25 cellular contexts compared by ENCODE assay signal in the genomic region with DNA sequence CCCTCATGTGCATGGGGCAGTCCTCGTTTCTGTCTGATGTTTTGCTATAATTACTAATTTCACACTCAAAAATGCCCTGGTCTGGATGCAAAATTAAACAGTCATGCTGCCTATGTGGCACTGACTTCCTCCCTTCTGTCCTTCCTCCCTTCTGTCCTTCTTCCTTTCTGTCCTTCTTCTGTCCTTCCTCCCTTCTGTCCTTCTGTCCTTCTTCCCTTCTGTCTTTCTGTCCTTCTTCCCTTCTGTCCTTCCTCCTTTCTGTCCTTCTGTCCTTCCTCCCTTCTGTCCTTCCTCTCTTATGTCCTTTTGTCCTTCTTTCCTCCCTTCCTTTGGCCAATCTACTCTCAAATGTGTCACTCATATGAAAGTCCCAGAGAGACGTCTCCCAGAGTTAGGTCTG.
DNase-seq lines count a peak whose midpoint lies in the region; ATAC-seq and TF ChIP-seq lines count a peak whose summit lies in the region.
"Had no signal": no experiment of that assay in that cellular context is flagged by ENCODE, and none has a peak within 500 bp of the region (broad histone marks: within the 10 kb centered on the region; RNA-seq: fewer than 3 reads in every experiment).

No MANE protein-coding gene starts in this region.

- H3K4ac ChIP-seq in neuronal stem cell (ENCODE audit: low read length), result no peak overlapping the region

- no peaks in the 10 kb centered on the region for H3K79me2 ChIP-seq in DOHH2 (ENCODE audit: control insufficient read depth, low read length)

- H3K14ac ChIP-seq in neuronal stem cell (ENCODE audit: low read length), result no peak overlapping the region

- no peak overlapping the region for H2AFZ ChIP-seq in neuronal stem cell (ENCODE audit: low read length)

- H3K4me2 ChIP-seq in DOHH2 (ENCODE audit: low read length), result peak overlapping the region; percentile 72
- no peak overlapping the region for H3K4me2 ChIP-seq in neuronal stem cell (ENCODE audit: insufficient read depth, low read length, poor library complexity, severe bottlenecking)
- H3K4me2 ChIP-seq: A549, KMS-11 had no signal

- peaks cover 48% of the 10 kb centered on the region for H3F3A ChIP-seq in DOHH2 (ENCODE audit: control insufficient read depth, insufficient read depth)

- DNase-seq in activated naive CD4-positive, alpha-beta T cell treated with anti-CD3 and anti-CD28 coated beads for 36 hours, result no peak
- DNase-seq in activated naive CD4-positive, alpha-beta T cell treated with anti-CD3 and anti-CD28 coated beads, Interleukin-2, amount 50 U/mL, for 16 hours, result no peak
- DNase-seq in activated naive CD8-positive, alpha-beta T cell treated with anti-CD3 and anti-CD28 coated beads for 36 hours, result no peak
- DNase-seq in neuronal stem cell (ENCODE audit: low spot score) (no peak), DMS114 treated with DMSO at 0.1 percent for 48 hours (lab: John Stamatoyannopoulos, UW; ENCODE audit: unreplicated experiment) (no peak), HuH-7 (ENCODE audit: low spot score) (no peak)
- DNase-seq: BE2C; CD4-positive, alpha-beta T cell; COR-L47; DMS79 treated with DMSO at 0.1 percent for 48 hours; GOT3; HCEC 1CT; NCI-H1105; NCI-H146; NCI-H2029; NCI-H2227 treated with DMSO at 0.1 percent for 48 hours; NCI-H510A; NCI-H748 treated with DMSO at 0.1 percent for 48 hours; SHP77 treated with DMSO at 0.1 percent for 48 hours had no signal

- no peak overlapping the region for H4K8ac ChIP-seq in neuronal stem cell (ENCODE audit: low read depth, low read length)

- H3K27me3 Mint-ChIP-seq in activated naive CD4-positive, alpha-beta T cell treated with anti-CD3 and anti-CD28 coated beads for 36 hours (ENCODE audit: low read depth), result no peaks in the 10 kb centered on the region
- no peaks in the 10 kb centered on the region for H3K27me3 Mint-ChIP-seq in activated naive CD8-positive, alpha-beta T cell treated with anti-CD3 and anti-CD28 coated beads for 36 hours

- no peak overlapping the region for H3K18ac ChIP-seq in neuronal stem cell (ENCODE audit: low read length)

- peaks cover 3% of the 10 kb centered on the region for H3K9me3 Mint-ChIP-seq in activated naive CD4-positive, alpha-beta T cell treated with anti-CD3 and anti-CD28 coated beads for 36 hours
- H3K9me3 Mint-ChIP-seq in activated naive CD8-positive, alpha-beta T cell treated with anti-CD3 and anti-CD28 coated beads for 36 hours, result peaks cover 5% of the 10 kb centered on the region
- H3K9me3 Mint-ChIP-seq: CD4-positive, alpha-beta T cell had no signal

- no peak overlapping the region for H2BK120ac ChIP-seq in neuronal stem cell (ENCODE audit: low read depth, low read length)

- H4K91ac ChIP-seq in neuronal stem cell (ENCODE audit: low read depth, low read length, poor library complexity), result no peak overlapping the region

- H3K36me3 ChIP-seq in DOHH2 (ENCODE audit: control insufficient read depth, low read length) (no peaks in the 10 kb centered on the region), neuronal stem cell (replicated peaks in 1 of 2; ENCODE audit: control insufficient read depth in 2 of 2, insufficient read depth in 2 of 2, low read length in 2 of 2) (no peaks in the 10 kb centered on the region)
- H3K36me3 ChIP-seq: BE2C had no signal

- no peaks in the 10 kb centered on the region for H3K79me1 ChIP-seq in neuronal stem cell (ENCODE audit: low read depth, low read length)

- ATAC-seq in GM19324 (IDR thresholded peaks at IDR 0.05; ENCODE audit: low FRiP score, unreplicated experiment), result no peak
- ATAC-seq: A549 had no signal

- 0 out of 2 replicates have a peak overlapping the region, but pooled peaks have one; percentile 55 for H3K4me3 ChIP-seq in DOHH2 (ENCODE audit: low read length)
- no peak overlapping the region for H3K4me3 ChIP-seq in neuronal stem cell (ENCODE audit: low read length in 2 of 2)
- H3K4me3 ChIP-seq: A549 had no signal

- H3K27me3 ChIP-seq in DOHH2 (ENCODE audit: control insufficient read depth, low read length), result no peaks in the 10 kb centered on the region
- peaks cover 0 to 9% (median 0%) of the 10 kb centered on the region in 3 experiments for H3K27me3 ChIP-seq in neuronal stem cell (ENCODE audit: control insufficient read depth in 3 of 3, insufficient read depth in 3 of 3, low read depth in 1 of 3, low read length in 3 of 3)

- no peak overlapping the region for H2BK15ac ChIP-seq in neuronal stem cell (ENCODE audit: low read length)

- H3K9me2 ChIP-seq in DOHH2 (replicated peaks; ENCODE audit: control insufficient read depth, low read length), result no peaks in the 10 kb centered on the region

- no peak overlapping the region for H3K4me3 Mint-ChIP-seq in activated naive CD4-positive, alpha-beta T cell treated with anti-CD3 and anti-CD28 coated beads for 36 hours
- H3K4me3 Mint-ChIP-seq in activated naive CD8-positive, alpha-beta T cell treated with anti-CD3 and anti-CD28 coated beads for 36 hours, result no peak overlapping the region
- H3K4me3 Mint-ChIP-seq: CD4-positive, alpha-beta T cell had no signal

- CTCF ChIA-PET in activated naive CD4-positive, alpha-beta T cell treated with anti-CD3 and anti-CD28 coated beads for 36 hours (lab: Charles Lee), result interaction anchor here (1.4 to 3.4 kb wide), 2 partner anchors 27 to 171 kb away, joined by 4 to 21 read pairs; no protein-coding TSS in a partner anchor

- no peak for TF ChIP-seq CTCF in DOHH2 (IDR thresholded peaks at IDR 0.05; ENCODE audit: low read depth, low read length, poor library complexity, severe bottlenecking)

- H3K4me1 Mint-ChIP-seq in activated naive CD4-positive, alpha-beta T cell treated with anti-CD3 and anti-CD28 coated beads for 36 hours (ENCODE audit: low read depth), result peaks cover 86% of the 10 kb centered on the region
- peaks cover 75% of the 10 kb centered on the region for H3K4me1 Mint-ChIP-seq in activated naive CD8-positive, alpha-beta T cell treated with anti-CD3 and anti-CD28 coated beads for 36 hours

- WGBS in neuronal stem cell (ENCODE audit: extremely low coverage in 2 of 2, insufficient read length in 2 of 2, insufficient replicate concordance in 1 of 2), 2 donors, result no CpG with 5 or more reads among the region's 2 CpGs

- H3K23ac ChIP-seq in neuronal stem cell (ENCODE audit: low read depth, low read length, poor library complexity), result no peak overlapping the region

- H4K20me1 ChIP-seq in DOHH2 (ENCODE audit: control insufficient read depth, insufficient read depth, low read depth, low read length), result no peaks in the 10 kb centered on the region

- H3K4me1 ChIP-seq in DOHH2 (ENCODE audit: control insufficient read depth, low read length) (peaks cover 100% of the 10 kb centered on the region), neuronal stem cell (ENCODE audit: control insufficient read depth in 2 of 2, insufficient read depth in 1 of 2, low read depth in 1 of 2, low read length in 2 of 2) (peaks cover 0 to 4% of the 10 kb centered on the region in 2 donors)
- H3K4me1 ChIP-seq: A549, BE2C had no signal

- no peak overlapping the region for H2BK5ac ChIP-seq in neuronal stem cell (ENCODE audit: low read length)

- no peak overlapping the region for H2BK12ac ChIP-seq in neuronal stem cell (ENCODE audit: low read length)

- H3K9me3 ChIP-seq in DOHH2 (ENCODE audit: control insufficient read depth, insufficient read depth, low read length) (no peaks in the 10 kb centered on the region), neuronal stem cell (replicated peaks in 1 of 2; ENCODE audit: control insufficient read depth in 2 of 2, insufficient read depth in 1 of 2, low read depth in 1 of 2, low read length in 2 of 2) (no peaks in the 10 kb centered on the region)
- H3K9me3 ChIP-seq: A549, BE2C had no signal

- peak overlapping the region; percentile 55 for H3K9ac ChIP-seq in neuronal stem cell (ENCODE audit: low read depth, low read length, poor library complexity)
- H3K9ac ChIP-seq: KMS-11 had no signal

- H3K27ac ChIP-seq in DOHH2 (ENCODE audit: low read depth, low read length) (peak overlapping the region; percentile 86), neuronal stem cell (replicated peaks; ENCODE audit: low read length) (no peak overlapping the region)
- H3K27ac ChIP-seq: A549, HL-60, KMS-11, RWPE1 had no signal

- H2AK5ac ChIP-seq in neuronal stem cell (ENCODE audit: low read depth, low read length), result no peak overlapping the region

- H3K36me3 Mint-ChIP-seq in activated naive CD4-positive, alpha-beta T cell treated with anti-CD3 and anti-CD28 coated beads for 36 hours (ENCODE audit: low read depth), result no peaks in the 10 kb centered on the region
- peaks cover 6% of the 10 kb centered on the region for H3K36me3 Mint-ChIP-seq in activated naive CD8-positive, alpha-beta T cell treated with anti-CD3 and anti-CD28 coated beads for 36 hours

- peak overlapping the region; percentile 37 for H3K27ac Mint-ChIP-seq in activated naive CD4-positive, alpha-beta T cell treated with anti-CD3 and anti-CD28 coated beads for 36 hours
- peak overlapping the region; percentile 1 for H3K27ac Mint-ChIP-seq in activated naive CD8-positive, alpha-beta T cell treated with anti-CD3 and anti-CD28 coated beads for 36 hours
- H3K27ac Mint-ChIP-seq: CD4-positive, alpha-beta T cell had no signal

- intact Hi-C loops in activated naive CD4-positive, alpha-beta T cell treated with anti-CD3 and anti-CD28 coated beads for 36 hours (cut with micrococcal nuclease), result no loop called here
